Comparison of ENCODE assay signal across 13 cellular contexts in the genomic region with DNA sequence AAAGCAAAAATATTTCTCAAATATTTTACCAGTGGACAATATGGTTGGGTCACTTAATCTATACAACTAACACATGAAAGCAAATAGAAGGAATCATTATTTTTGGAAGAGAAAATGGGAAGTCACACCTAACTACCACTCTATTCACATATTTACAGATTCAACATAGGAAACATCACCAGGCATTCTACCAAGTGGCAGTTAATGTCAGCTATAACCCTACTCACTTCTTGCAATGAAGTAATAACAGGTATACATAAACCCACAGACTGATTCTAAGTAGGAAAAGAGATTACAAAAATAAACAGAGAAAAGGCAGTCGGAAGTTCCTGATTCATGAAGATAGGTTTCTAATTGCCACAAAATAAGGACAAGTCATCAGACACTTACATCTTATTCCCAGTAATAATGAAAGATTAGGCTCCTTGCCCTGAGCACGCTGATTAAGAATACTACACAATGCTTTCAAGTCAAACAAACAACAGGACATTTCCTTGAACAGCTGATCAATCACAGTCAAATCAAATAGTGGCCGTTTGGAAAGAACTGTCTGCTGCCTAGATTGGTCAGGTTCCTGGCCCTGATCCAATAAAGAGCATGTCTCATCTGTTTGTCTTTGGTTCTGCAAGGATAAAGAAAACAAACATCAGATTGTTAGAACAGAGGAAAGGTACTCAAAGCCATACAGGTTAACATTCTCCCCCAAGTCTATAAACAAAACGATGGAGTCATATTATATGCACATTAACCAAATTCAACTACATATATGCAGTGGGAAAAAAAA.
A peak's percentile ranks its signal among the peaks of the same experiment; 100 is the strongest.
DNase-seq lines count a peak whose midpoint lies in the region; ATAC-seq and TF ChIP-seq lines count a peak whose summit lies in the region.
"Had no signal": no experiment of that assay in that cellular context is flagged by ENCODE, and none has a peak within 500 bp of the region (broad histone marks: within the 10 kb centered on the region; RNA-seq: fewer than 3 reads in every experiment).

No MANE protein-coding gene starts in this region.

- TF ChIP-seq POLR2A in adrenal gland (IDR thresholded peaks at IDR 0.05) = no peak

- DNase-seq in Daoy (ENCODE audit: low read depth) (peak; percentile 24), NCI-H2029 (lab: John Stamatoyannopoulos, UW) (peak; percentile 96), adrenal gland (peak in 5 of 7 donors; percentile 18 to 43 (median 24)), NCI-H2171 (lab: John Stamatoyannopoulos, UW) (no peak)
- no peak for DNase-seq in activated CD4-positive, alpha-beta T cell treated with anti-CD3 and anti-CD28 coated beads, Interleukin-2, amount 10 ng/mL, durations not matched to agents 7 days and 5 days
- no peak for DNase-seq in activated CD4-positive, alpha-beta T cell treated with anti-CD3 and anti-CD28 coated beads for 36 hours
- DNase-seq: C1 segment of cervical spinal cord, foreskin melanocyte, left ventricle myocardium superior, MV-4-11 had no signal

- no peak overlapping the region for H3K4me3 Mint-ChIP-seq in activated CD4-positive, alpha-beta T cell treated with anti-CD3 and anti-CD28 coated beads, Interleukin-2, amount 10 ng/mL, durations not matched to agents 7 days and 5 days
- H3K4me3 Mint-ChIP-seq in activated CD4-positive, alpha-beta T cell treated with anti-CD3 and anti-CD28 coated beads for 36 hours = no peak overlapping the region
- H3K4me3 Mint-ChIP-seq: central memory CD8-positive, alpha-beta T cell had no signal

- H3K9me3 ChIP-seq in adrenal gland (replicated peaks in 1 of 3) (no peaks in the 10 kb centered on the region), liver (ENCODE audit: control insufficient read depth in 4 of 4, low read length in 3 of 4) (no peaks in the 10 kb centered on the region)

- no peak for TF ChIP-seq RAD21 in liver (IDR thresholded peaks at IDR 0.05)

- no peaks in the 10 kb centered on the region for H3K9me3 Mint-ChIP-seq in activated CD4-positive, alpha-beta T cell treated with anti-CD3 and anti-CD28 coated beads, Interleukin-2, amount 10 ng/mL, durations not matched to agents 7 days and 5 days
- H3K9me3 Mint-ChIP-seq in activated CD4-positive, alpha-beta T cell treated with anti-CD3 and anti-CD28 coated beads for 36 hours (ENCODE audit: low read depth) = no peaks in the 10 kb centered on the region
- H3K9me3 Mint-ChIP-seq: central memory CD8-positive, alpha-beta T cell had no signal

- POLR2A ChIA-PET in activated CD4-positive, alpha-beta T cell treated with anti-CD3 and anti-CD28 coated beads, Interleukin-2, amount 10 ng/mL, durations not matched to agents 7 days and 5 days (lab: Charles Lee) = no interaction called here
- POLR2A ChIA-PET in activated CD4-positive, alpha-beta T cell treated with anti-CD3 and anti-CD28 coated beads for 36 hours (lab: Charles Lee) = no interaction called here

- CTCF ChIA-PET in activated CD4-positive, alpha-beta T cell treated with anti-CD3 and anti-CD28 coated beads, Interleukin-2, amount 10 ng/mL, durations not matched to agents 7 days and 5 days (lab: Charles Lee) = no interaction called here
- CTCF ChIA-PET in activated CD4-positive, alpha-beta T cell treated with anti-CD3 and anti-CD28 coated beads for 36 hours (lab: Charles Lee) = no interaction called here

- H3K36me3 ChIP-seq in adrenal gland (replicated peaks in 1 of 2) = peaks cover 0 to 19% of the 10 kb centered on the region in 2 donors
- peaks cover 0 to 2% (median 0%) of the 10 kb centered on the region in 4 donors for H3K36me3 ChIP-seq in liver (ENCODE audit: control insufficient read depth in 4 of 4, insufficient read depth in 3 of 4, low read depth in 1 of 4, low read length in 3 of 4)

- no peak overlapping the region for H3K27ac ChIP-seq in adrenal gland
- H3K27ac ChIP-seq in liver (ENCODE audit: low read depth in 1 of 2, low read length in 2 of 2) = no peak overlapping the region

- H3K9ac ChIP-seq in liver (ENCODE audit: low read depth in 1 of 2, low read length in 2 of 2) = no peak overlapping the region

- no peak overlapping the region for H3K27ac Mint-ChIP-seq in activated CD4-positive, alpha-beta T cell treated with anti-CD3 and anti-CD28 coated beads, Interleukin-2, amount 10 ng/mL, durations not matched to agents 7 days and 5 days
- no peak overlapping the region for H3K27ac Mint-ChIP-seq in activated CD4-positive, alpha-beta T cell treated with anti-CD3 and anti-CD28 coated beads for 36 hours

- WGBS in adrenal gland, 4 donors = 36 to 49% (median 39%) methylated on average over 4 of the region's 4 CpGs
- 35% methylated on average over 4 of the region's 4 CpGs for WGBS in liver

- H3K27me3 Mint-ChIP-seq in activated CD4-positive, alpha-beta T cell treated with anti-CD3 and anti-CD28 coated beads, Interleukin-2, amount 10 ng/mL, durations not matched to agents 7 days and 5 days = no peaks in the 10 kb centered on the region
- H3K27me3 Mint-ChIP-seq in activated CD4-positive, alpha-beta T cell treated with anti-CD3 and anti-CD28 coated beads for 36 hours = no peaks in the 10 kb centered on the region
- H3K27me3 Mint-ChIP-seq: central memory CD8-positive, alpha-beta T cell had no signal

- peaks cover 0 to 7% of the 10 kb centered on the region in 2 donors for H3K4me1 ChIP-seq in adrenal gland (replicated peaks in 1 of 2)
- H3K4me1 ChIP-seq in liver (ENCODE audit: control insufficient read depth in 4 of 4, insufficient read depth in 4 of 4, low read length in 3 of 4) = peaks cover 0 to 6% (median 0%) of the 10 kb centered on the region in 4 donors

- intact Hi-C loops in adrenal gland (cut with DNase I) = no loop called here
- intact Hi-C loops in activated CD4-positive, alpha-beta T cell treated with anti-CD3 and anti-CD28 coated beads for 36 hours (cut with DNase I, micrococcal nuclease) = no loop called here

- ATAC-seq in activated CD4-positive, alpha-beta T cell treated with anti-CD3 and anti-CD28 coated beads for 36 hours = no peak
- ATAC-seq in HG03520 (IDR thresholded peaks at IDR 0.05; ENCODE audit: unreplicated experiment) = no peak
- ATAC-seq: left ventricle myocardium superior had no signal

- TF ChIP-seq CTCF in adrenal gland (IDR thresholded peaks at IDR 0.05) (no peak), liver (IDR thresholded peaks at IDR 0.05; ENCODE audit: low read depth, low read length, missing input control) (no peak)

- H3K27me3 ChIP-seq in adrenal gland (no peaks in the 10 kb centered on the region), liver (ENCODE audit: control insufficient read depth in 4 of 4, insufficient read depth in 4 of 4, low read length in 3 of 4) (no peaks in the 10 kb centered on the region)

- H3K4me1 Mint-ChIP-seq in activated CD4-positive, alpha-beta T cell treated with anti-CD3 and anti-CD28 coated beads, Interleukin-2, amount 10 ng/mL, durations not matched to agents 7 days and 5 days = no peaks in the 10 kb centered on the region
- peaks cover 11% of the 10 kb centered on the region for H3K4me1 Mint-ChIP-seq in activated CD4-positive, alpha-beta T cell treated with anti-CD3 and anti-CD28 coated beads for 36 hours
- H3K4me1 Mint-ChIP-seq: central memory CD8-positive, alpha-beta T cell had no signal

- H3K36me3 Mint-ChIP-seq in activated CD4-positive, alpha-beta T cell treated with anti-CD3 and anti-CD28 coated beads, Interleukin-2, amount 10 ng/mL, durations not matched to agents 7 days and 5 days (ENCODE audit: low read depth) = peaks cover 55% of the 10 kb centered on the region
- H3K36me3 Mint-ChIP-seq in activated CD4-positive, alpha-beta T cell treated with anti-CD3 and anti-CD28 coated beads for 36 hours (ENCODE audit: low read depth) = peaks cover 54% of the 10 kb centered on the region

- H3K4me3 ChIP-seq in adrenal gland (no peak overlapping the region), liver (ENCODE audit: low read depth in 1 of 3, low read length in 3 of 3) (no peak overlapping the region)

TF ChIP-seq in liver, 16 proteins besides CTCF, POLR2A, EP300 and RAD21:
- no peak for TF ChIP-seq HNF4G (IDR thresholded peaks at IDR 0.05)
- TF ChIP-seq YY1 (IDR thresholded peaks at IDR 0.05) = no peak
- peak in 1 of 2 donors; percentile 31 for TF ChIP-seq HNF4A (conservative IDR thresholded peaks at IDR 0.05)
- no peak for TF ChIP-seq RXRA (IDR thresholded peaks at IDR 0.05)
- TF ChIP-seq, protein P1, sequence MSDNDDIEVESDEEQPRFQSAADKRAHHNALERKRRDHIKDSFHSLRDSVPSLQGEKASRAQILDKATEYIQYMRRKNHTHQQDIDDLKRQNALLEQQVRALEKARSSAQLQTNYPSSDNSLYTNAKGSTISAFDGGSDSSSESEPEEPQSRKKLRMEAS (IDR thresholded peaks at IDR 0.05) = peak; percentile 25
- TF ChIP-seq, protein P2, sequence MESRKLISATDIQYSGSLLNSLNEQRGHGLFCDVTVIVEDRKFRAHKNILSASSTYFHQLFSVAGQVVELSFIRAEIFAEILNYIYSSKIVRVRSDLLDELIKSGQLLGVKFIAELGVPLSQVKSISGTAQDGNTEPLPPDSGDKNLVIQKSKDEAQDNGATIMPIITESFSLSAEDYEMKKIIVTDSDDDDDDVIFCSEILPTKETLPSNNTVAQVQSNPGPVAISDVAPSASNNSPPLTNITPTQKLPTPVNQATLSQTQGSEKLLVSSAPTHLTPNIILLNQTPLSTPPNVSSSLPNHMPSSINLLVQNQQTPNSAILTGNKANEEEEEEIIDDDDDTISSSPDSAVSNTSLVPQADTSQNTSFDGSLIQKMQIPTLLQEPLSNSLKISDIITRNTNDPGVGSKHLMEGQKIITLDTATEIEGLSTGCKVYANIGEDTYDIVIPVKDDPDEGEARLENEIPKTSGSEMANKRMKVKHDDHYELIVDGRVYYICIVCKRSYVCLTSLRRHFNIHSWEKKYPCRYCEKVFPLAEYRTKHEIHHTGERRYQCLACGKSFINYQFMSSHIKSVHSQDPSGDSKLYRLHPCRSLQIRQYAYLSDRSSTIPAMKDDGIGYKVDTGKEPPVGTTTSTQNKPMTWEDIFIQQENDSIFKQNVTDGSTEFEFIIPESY (IDR thresholded peaks at IDR 0.05) = no peak
- peak; percentile 11 for TF ChIP-seq FOXA1 (IDR thresholded peaks at IDR 0.05)
- TF ChIP-seq, protein P3, sequence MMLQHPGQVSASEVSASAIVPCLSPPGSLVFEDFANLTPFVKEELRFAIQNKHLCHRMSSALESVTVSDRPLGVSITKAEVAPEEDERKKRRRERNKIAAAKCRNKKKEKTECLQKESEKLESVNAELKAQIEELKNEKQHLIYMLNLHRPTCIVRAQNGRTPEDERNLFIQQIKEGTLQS (IDR thresholded peaks at IDR 0.05) = no peak
- TF ChIP-seq GABPA (IDR thresholded peaks at IDR 0.05 in 1 of 2, conservative IDR thresholded peaks at IDR 0.05 in 1 of 2) = no peak

Comparison
In these comparisons a context has a peak if more than half of its experiments do, and no peak if none do; other contexts are left out.
1. DNase-seq: peak in Daoy (single experiment), NCI-H2029 (single experiment) and adrenal gland (5 of 7); none in activated CD4-positive, alpha-beta T cell treated with anti-CD3 and anti-CD28 coated beads, Interleukin-2, amount 10 ng/mL, durations not matched to agents 7 days and 5 days (single experiment), NCI-H2171 (single experiment) and activated CD4-positive, alpha-beta T cell treated with anti-CD3 and anti-CD28 coated beads for 36 hours (single experiment).